ENCODE assay signal across 12 cellular contexts in genomic region chr9:4371108-4371507, GRCh38.
DNase-seq lines count a peak whose midpoint lies in the region; TF ChIP-seq lines count a peak whose summit lies in the region.
"Had no signal": no experiment of that assay in that cellular context is flagged by ENCODE, and none has a peak within 500 bp of the region (broad histone marks: within the 10 kb centered on the region; RNA-seq: fewer than 3 reads in every experiment).

No MANE protein-coding gene starts in this region.

- no peaks in the 10 kb centered on the region for H3K27me3 ChIP-seq in ACC112 (ENCODE audit: insufficient read depth, low read length)
- H3K27me3 ChIP-seq: BLaER1 had no signal

- H3K79me2 ChIP-seq in ACC112 (ENCODE audit: control insufficient read depth, insufficient read depth, low read length, unreplicated experiment) = no peaks in the 10 kb centered on the region

- in situ Hi-C loops in astrocyte of the spinal cord (cut with HindIII; ENCODE audit: low sequenced_read_pairs) = no loop called here
- in situ Hi-C loops in G401 (cut with HindIII; ENCODE audit: low sequenced_read_pairs) = no loop called here

- no peak overlapping the region for H3K4me3 ChIP-seq in ACC112 (ENCODE audit: low read depth, low read length)
- H3K4me3 ChIP-seq in astrocyte of the spinal cord (ENCODE audit: low read depth, low read length) = no peak overlapping the region
- H3K4me3 ChIP-seq: BLaER1, coronary artery had no signal

- peak overlapping the region; percentile 70 for H2AFZ ChIP-seq in ACC112 (ENCODE audit: low read length, unreplicated experiment)

- peaks cover 21% of the 10 kb centered on the region for H3K4me1 ChIP-seq in ACC112 (ENCODE audit: control insufficient read depth, insufficient read depth, low read length, unreplicated experiment)
- H3K4me1 ChIP-seq: BLaER1 had no signal

- DNase-seq in HPDE6-E6E7 (ENCODE audit: extremely low spot score) (peak; percentile 78), astrocyte of the spinal cord (ENCODE audit: low read depth, low spot score) (peak; percentile 93), iris pigment epithelial cell (ENCODE audit: low read depth) (peak; percentile 92), G401 (ENCODE audit: low spot score) (no peak), cerebellum (ENCODE audit: low spot score) (no peak), NCI-H2227 (lab: John Stamatoyannopoulos, UW; ENCODE audit: unreplicated experiment) (no peak)
- DNase-seq in stimulated activated CD8-positive, alpha-beta memory T cell treated with anti-CD3 and anti-CD28 coated beads, Interleukin-4, amount 100 ng/mL, for 48 hours = no peak
- DNase-seq: activated CD4-positive, CD25-positive, alpha-beta regulatory T cell treated with anti-CD3 and anti-CD28 coated beads, Interleukin-2, amount 50 U/mL, for 72 hours; NCI-H2081 treated with DMSO at 0.1 percent for 48 hours had no signal

- H3K36me3 ChIP-seq in ACC112 (ENCODE audit: insufficient read depth, low read length) = no peaks in the 10 kb centered on the region
- H3K36me3 ChIP-seq: BLaER1 had no signal

- peak overlapping the region; percentile 36; the same call in 1 of the 2 replicates for H3K27ac ChIP-seq in ACC112 (ENCODE audit: low read depth, low read length)
- H3K27ac ChIP-seq: BLaER1, coronary artery had no signal

- TF ChIP-seq CTCF in astrocyte of the spinal cord (IDR thresholded peaks at IDR 0.05; ENCODE audit: low read depth, low read length) = no peak

Comparison
In these comparisons a context has a peak if more than half of its experiments do, and no peak if none do; other contexts are left out.
1. DNase-seq: peak in HPDE6-E6E7 (single experiment), astrocyte of the spinal cord (single experiment) and iris pigment epithelial cell (single experiment); none in G401 (single experiment), cerebellum (single experiment), NCI-H2227 (single experiment) and stimulated activated CD8-positive, alpha-beta memory T cell treated with anti-CD3 and anti-CD28 coated beads, Interleukin-4, amount 100 ng/mL, for 48 hours (single experiment).